Comparison of ENCODE assay signal across 8 cellular contexts in genomic region chr7:157875230-157876179, GRCh38.
DNase-seq lines count a peak whose midpoint lies in the region; ATAC-seq and TF ChIP-seq lines count a peak whose summit lies in the region.

No MANE protein-coding gene starts in this region.

- no peak for TF ChIP-seq CTCF in GM10266 (IDR thresholded peaks at IDR 0.05; ENCODE audit: control insufficient read depth, insufficient read depth, low read depth, missing control alignments)

- peak; percentile 86 for ATAC-seq in T-helper 17 cell
- ATAC-seq in HG03342 (IDR thresholded peaks at IDR 0.05; ENCODE audit: unreplicated experiment): no peak

- DNase-seq in NCI-H345 treated with DMSO at 0.1 percent for 48 hours (lab: John Stamatoyannopoulos, UW; ENCODE audit: unreplicated experiment) (peak; percentile 1), NCI-H345 (lab: John Stamatoyannopoulos, UW) (no peak), T-helper 17 cell (peak; percentile 25 to 41 (median 26)), astrocyte of the hippocampus (ENCODE audit: low read depth, low spot score) (peak; percentile 48), pons (ENCODE audit: low spot score) (peak; percentile 21), NCI-H2227 treated with DMSO at 0.1 percent for 48 hours (lab: John Stamatoyannopoulos, UW) (no peak), GM10266 (ENCODE audit: extremely low spot score) (no peak)

- no peaks in the 10 kb centered on the region for H3K9me3 ChIP-seq in T-helper 17 cell (ENCODE audit: control insufficient read depth, low read length, poor library complexity, severe bottlenecking)

- H3K4me1 Mint-ChIP-seq in T-helper 17 cell: peaks cover 18% of the 10 kb centered on the region

- H3K27ac Mint-ChIP-seq in T-helper 17 cell: no peak overlapping the region

- H3K4me3 Mint-ChIP-seq in T-helper 17 cell: peak overlapping the region; percentile 79

- H3K36me3 Mint-ChIP-seq in T-helper 17 cell (ENCODE audit: low read depth): no peaks in the 10 kb centered on the region

- no peaks in the 10 kb centered on the region for H3K27me3 Mint-ChIP-seq in T-helper 17 cell

Comparison
In these comparisons a context has a peak if more than half of its experiments do, and no peak if none do; other contexts are left out.
1. DNase-seq: peak in NCI-H345 treated with DMSO at 0.1 percent for 48 hours (single experiment), T-helper 17 cell (3 of 3), astrocyte of the hippocampus (single experiment) and pons (single experiment); none in NCI-H345 (single experiment), NCI-H2227 treated with DMSO at 0.1 percent for 48 hours (single experiment) and GM10266 (single experiment).